8 cellular contexts compared by ENCODE assay signal in the genomic region with DNA sequence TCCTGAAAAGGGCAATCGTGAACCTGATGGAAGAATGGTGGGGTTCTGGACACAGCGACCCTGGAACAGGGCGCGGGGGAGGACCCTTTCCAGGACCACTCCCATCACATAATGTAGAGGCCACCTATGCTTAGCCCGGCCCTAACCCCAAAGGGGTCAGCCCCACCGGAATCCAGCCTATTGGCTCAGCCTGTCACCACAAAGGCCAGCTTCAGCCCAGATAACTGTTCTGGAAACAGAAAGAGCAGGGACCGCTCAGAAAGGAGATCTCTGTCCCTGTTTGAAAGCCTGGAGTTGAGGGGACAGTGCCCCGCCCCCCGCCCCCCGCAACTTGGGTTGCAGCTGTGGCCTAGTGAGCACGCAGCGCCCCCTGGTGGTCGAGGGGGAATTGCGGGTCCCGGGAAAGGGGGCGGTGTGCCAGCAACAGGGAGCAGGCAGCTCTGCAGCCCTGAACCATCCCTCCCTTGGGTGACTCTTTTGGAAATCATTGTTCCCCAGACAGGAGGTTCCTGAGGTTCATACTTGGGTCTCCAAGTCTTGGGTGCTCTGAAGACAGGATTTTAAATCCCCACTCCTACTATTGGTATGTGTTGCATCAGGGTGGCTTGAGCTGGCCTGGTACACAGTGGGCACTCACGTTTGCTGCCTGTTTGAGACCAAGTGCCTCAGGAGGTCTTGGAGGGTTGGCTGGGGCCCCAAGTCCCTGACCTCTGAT. TPM values are rescaled to one million over a fixed set of nuclear protein-coding genes. Genes with fewer than 3 reads are reported as not detected.
A peak's percentile ranks its signal among the peaks of the same experiment; 100 is the strongest.
DNase-seq lines count a peak whose midpoint lies in the region; ATAC-seq and TF ChIP-seq lines count a peak whose summit lies in the region.

No MANE protein-coding gene starts in this region.

- H3K9me3 ChIP-seq in BLaER1 treated with 17β-estradiol and CSF1 and Interleukin-3, amounts not matched to agents 10 nM and 100 nM (replicated peaks in 1 of 11), result no peaks in the 10 kb centered on the region
- no peaks in the 10 kb centered on the region for H3K9me3 ChIP-seq in upper lobe of right lung

- TF ChIP-seq CTCF in RWPE1 (conservative IDR thresholded peaks at IDR 0.05; ENCODE audit: low read depth) (peak; percentile 98), glutamatergic neuron (IDR thresholded peaks at IDR 0.05; ENCODE audit: partially characterized antibody, unreplicated experiment) (peak; percentile 99), upper lobe of right lung (IDR thresholded peaks at IDR 0.05) (peak; percentile 99)

- intact Hi-C loops in posterior vena cava (cut with DNase I) (loop anchor here (2.0 kb wide), 1 partner anchor 34 kb away; no protein-coding TSS in a partner anchor), upper lobe of right lung (cut with DNase I) (loop anchor here (5.0 kb wide), 1 partner anchor 34 kb away; no protein-coding TSS in a partner anchor)

- CTCF ChIA-PET in RWPE1 (lab: Yijun Ruan, JAX), result interaction anchor here (0.6 to 2.6 kb wide), 33 partner anchors 11 to 291 kb away, joined by 3 to 37 read pairs (median 4); partner anchors contain the start of genes ADAM33 and CDC25B

- H3K4me1 Mint-ChIP-seq in glutamatergic neuron (ENCODE audit: low read depth, unreplicated experiment), result no peaks in the 10 kb centered on the region

- H3K27me3 ChIP-seq in BLaER1 treated with 17β-estradiol and CSF1 and Interleukin-3, amounts not matched to agents 10 nM and 100 nM, result no peaks in the 10 kb centered on the region
- no peaks in the 10 kb centered on the region for H3K27me3 ChIP-seq in upper lobe of right lung

- peak overlapping the region in 5 of 11 experiments; percentile 5 to 68 (median 64); a peak in 8 of 22 replicates for H3K9ac ChIP-seq in BLaER1 treated with 17β-estradiol and CSF1 and Interleukin-3, amounts not matched to agents 10 nM and 100 nM

- no peak overlapping the region for H3K27ac Mint-ChIP-seq in glutamatergic neuron (ENCODE audit: unreplicated experiment)

- peaks cover 7% of the 10 kb centered on the region for H3K27me3 Mint-ChIP-seq in glutamatergic neuron (ENCODE audit: unreplicated experiment)

- peaks cover 0 to 22% (median 0%) of the 10 kb centered on the region in 11 experiments; a peak in 3 of 22 replicates for H4K20me1 ChIP-seq in BLaER1 treated with 17β-estradiol and CSF1 and Interleukin-3, amounts not matched to agents 10 nM and 100 nM

- no peak overlapping the region for H3K4me3 Mint-ChIP-seq in glutamatergic neuron (ENCODE audit: unreplicated experiment)

- peak overlapping the region; percentile 7 to 99 (median 85); a peak in 20 of 22 replicates for H3K4me2 ChIP-seq in BLaER1 treated with 17β-estradiol and CSF1 and Interleukin-3, amounts not matched to agents 10 nM and 100 nM

- H3K36me3 ChIP-seq in BLaER1 treated with 17β-estradiol and CSF1 and Interleukin-3, amounts not matched to agents 10 nM and 100 nM, result peaks cover 0 to 30% (median 0%) of the 10 kb centered on the region in 11 experiments; a peak in 5 of 22 replicates
- H3K36me3 ChIP-seq in upper lobe of right lung, result no peaks in the 10 kb centered on the region

- H3K9me3 Mint-ChIP-seq in glutamatergic neuron (ENCODE audit: unreplicated experiment), result peaks cover 5% of the 10 kb centered on the region

- POLR2A ChIA-PET in RWPE1 (lab: Yijun Ruan, JAX; ENCODE audit: low non-redundant PET), result interaction anchor here (0.6 kb wide), 1 partner anchor 16 kb away, joined by 6 read pairs; no protein-coding TSS in a partner anchor

- H3K36me3 Mint-ChIP-seq in glutamatergic neuron (ENCODE audit: unreplicated experiment), result no peaks in the 10 kb centered on the region

- ATAC-seq in upper lobe of right lung (peak; percentile 67), HG02852 (IDR thresholded peaks at IDR 0.05; ENCODE audit: unreplicated experiment) (no peak)

- peak; percentile 36 for DNase-seq in GOT3 (lab: John Stamatoyannopoulos, UW)
- peak; percentile 80 for DNase-seq in RWPE1 (ENCODE audit: low spot score)
- peak; percentile 69 for DNase-seq in activated gamma-delta T cell treated with anti-CD3 and anti-CD28 coated beads, Interleukin-2, amount 50 U/mL, for 16 hours (ENCODE audit: low read depth)
- DNase-seq in glutamatergic neuron, result peak; percentile 88
- DNase-seq in posterior vena cava (ENCODE audit: low spot score), result peak; percentile 92
- peak; percentile 86 for DNase-seq in upper lobe of right lung

- peak overlapping the region in 9 of 11 experiments; percentile 38 to 77 (median 59); a peak in 17 of 22 replicates for H3K27ac ChIP-seq in BLaER1 treated with 17β-estradiol and CSF1 and Interleukin-3, amounts not matched to agents 10 nM and 100 nM
- H3K27ac ChIP-seq in RWPE1 (no peak overlapping the region), upper lobe of right lung (peak overlapping the region; percentile 37)

- peak overlapping the region in 3 of 10 experiments; percentile 60 to 65 (median 60); a peak in 7 of 20 replicates for H3K4me3 ChIP-seq in BLaER1 treated with 17β-estradiol and CSF1 and Interleukin-3, amounts not matched to agents 10 nM and 100 nM
- peak overlapping the region; percentile 37 for H3K4me3 ChIP-seq in upper lobe of right lung

- H3K4me1 ChIP-seq in BLaER1 treated with 17β-estradiol and CSF1 and Interleukin-3, amounts not matched to agents 10 nM and 100 nM, result peaks cover 16 to 100% (median 59%) of the 10 kb centered on the region in 10 experiments; a peak in 19 of 20 replicates
- peaks cover 13% of the 10 kb centered on the region for H3K4me1 ChIP-seq in upper lobe of right lung

RNA-seq across cellular contexts. Expression of gene SIGLEC1, which starts 1.5 kb away (rescaled TPM):
- not detected for total RNA-seq in glutamatergic neuron (ENCODE audit: unreplicated experiment)
- total RNA-seq in posterior vena cava, result 10 to 100 TPM; 12.6 to 41.1 TPM
- 53.6 TPM for total RNA-seq in upper lobe of right lung

RNA-seq across cellular contexts. Expression of gene HSPA12B, which starts 21.6 kb away (rescaled TPM):
- total RNA-seq in glutamatergic neuron (ENCODE audit: unreplicated experiment), result 0.44 TPM
- total RNA-seq in posterior vena cava, result 10 to 100 TPM; 18.0 to 18.5 TPM
- total RNA-seq in upper lobe of right lung, result 33.7 TPM

RNA-seq across cellular contexts. Expression of gene ADAM33, which starts 29.1 kb away (rescaled TPM):
- total RNA-seq in glutamatergic neuron (ENCODE audit: unreplicated experiment) (0.27 TPM), posterior vena cava (10 to 100 TPM; 52.0 to 70.3 TPM), upper lobe of right lung (11.0 TPM)

RNA-seq across cellular contexts. Expression of gene GFRA4, which starts 47.7 kb away (rescaled TPM):
- total RNA-seq in glutamatergic neuron (ENCODE audit: unreplicated experiment) (not detected), posterior vena cava (not detected), upper lobe of right lung (not detected)

RNA-seq across cellular contexts. Expression of gene ADISSP, which starts 56.7 kb away (rescaled TPM):
- total RNA-seq in glutamatergic neuron (ENCODE audit: unreplicated experiment) (54.6 TPM), posterior vena cava (10 to 100 TPM; 14.6 to 20.2 TPM), upper lobe of right lung (23.3 TPM)

Comparison
In these comparisons a context has a peak if more than half of its experiments do, and no peak if none do; other contexts are left out.
1. DNase-seq: peak in every context shown above with its lines; median percentile 92 in posterior vena cava; 88 in glutamatergic neuron; 86 in upper lobe of right lung; 80 in RWPE1; 69 in activated gamma-delta T cell treated with anti-CD3 and anti-CD28 coated beads, Interleukin-2, amount 50 U/mL, for 16 hours; 36 in GOT3.
2. RNA of gene SIGLEC1, which starts 1.5 kb away (total RNA-seq): 53.6 TPM in upper lobe of right lung (single experiment) and 12.6 to 41.1 TPM in posterior vena cava; not detected in glutamatergic neuron (single experiment); every median in the first group is over 10 times any median in the second.
3. RNA of gene HSPA12B, which starts 21.6 kb away (total RNA-seq): 33.7 TPM in upper lobe of right lung (single experiment) and 18.0 to 18.5 TPM in posterior vena cava; 0.44 TPM in glutamatergic neuron (single experiment); every median in the first group is over 10 times any median in the second.
4. Peak in every context shown above with its lines, with median percentiles within 50 percentile points of each other: CTCF ChIP-seq.